ENCODE assay signal across 1 cellular context in the genomic region with DNA sequence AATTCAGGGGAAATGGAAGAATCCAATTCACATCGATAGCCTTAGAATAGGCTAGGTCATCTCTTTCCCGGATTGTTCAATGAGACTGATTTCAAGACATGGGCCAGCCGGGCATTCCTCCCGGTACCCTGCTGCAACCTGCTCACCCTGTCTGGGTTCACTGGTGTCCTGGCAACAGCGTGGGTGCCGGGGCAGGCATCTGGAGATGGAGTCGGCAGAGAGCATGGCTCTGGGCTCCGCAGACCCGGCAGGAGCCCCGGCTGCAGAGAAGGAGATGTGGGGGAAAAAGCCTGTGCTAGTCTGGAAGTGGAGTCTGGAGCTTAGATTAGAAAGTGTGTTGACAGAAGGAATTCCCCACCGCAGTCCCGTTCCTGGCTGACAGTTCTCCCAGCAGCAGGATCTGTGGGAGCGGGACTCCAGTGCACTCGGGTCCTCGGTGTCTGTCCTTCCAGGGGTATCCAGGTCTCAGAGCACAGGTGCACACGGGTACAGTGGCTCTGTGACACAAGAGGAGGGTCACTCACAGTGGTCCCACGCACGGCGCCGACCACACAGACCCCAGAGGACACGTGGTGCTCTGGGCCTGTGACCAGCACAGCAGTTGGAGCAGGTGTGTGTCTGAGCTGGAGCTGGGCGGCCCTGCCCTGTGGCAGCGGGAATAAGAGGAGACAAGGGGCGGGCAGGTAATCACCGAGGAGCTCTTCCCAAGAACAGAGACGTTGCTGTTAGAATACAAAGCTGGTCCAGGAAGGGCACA.
TF ChIP-seq lines count a peak whose summit lies in the region.

No MANE protein-coding gene starts in this region.

TF ChIP-seq in IMR-90, 13 proteins besides CTCF, POLR2A, EP300 and RAD21 (continued from another document):
- TF ChIP-seq, protein P1, sequence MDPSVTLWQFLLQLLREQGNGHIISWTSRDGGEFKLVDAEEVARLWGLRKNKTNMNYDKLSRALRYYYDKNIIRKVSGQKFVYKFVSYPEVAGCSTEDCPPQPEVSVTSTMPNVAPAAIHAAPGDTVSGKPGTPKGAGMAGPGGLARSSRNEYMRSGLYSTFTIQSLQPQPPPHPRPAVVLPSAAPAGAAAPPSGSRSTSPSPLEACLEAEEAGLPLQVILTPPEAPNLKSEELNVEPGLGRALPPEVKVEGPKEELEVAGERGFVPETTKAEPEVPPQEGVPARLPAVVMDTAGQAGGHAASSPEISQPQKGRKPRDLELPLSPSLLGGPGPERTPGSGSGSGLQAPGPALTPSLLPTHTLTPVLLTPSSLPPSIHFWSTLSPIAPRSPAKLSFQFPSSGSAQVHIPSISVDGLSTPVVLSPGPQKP (IDR thresholded peaks at IDR 0.05; ENCODE audit: borderline replicate concordance, low read depth, low read length): no peak
- no peak for TF ChIP-seq BHLHE40 (IDR thresholded peaks at IDR 0.05; ENCODE audit: low read depth, low read length)
